Comparison of ENCODE assay signal across 8 cellular contexts in genomic region chr2:33412920-33413319, GRCh38.
DNase-seq lines count a peak whose midpoint lies in the region; ATAC-seq and TF ChIP-seq lines count a peak whose summit lies in the region.

No MANE protein-coding gene starts in this region.

- H3K27me3 ChIP-seq in BE2C = peaks cover 5% of the 10 kb centered on the region
- no peaks in the 10 kb centered on the region for H3K27me3 ChIP-seq in kidney epithelial cell (ENCODE audit: control insufficient read depth, insufficient read depth, low read length)

- TF ChIP-seq CTCF in BE2C (IDR thresholded peaks at IDR 0.05; ENCODE audit: low read depth, low read length) = peak; percentile 60
- TF ChIP-seq CTCF in HFFc6 (IDR thresholded peaks at IDR 0.05) = peak; percentile 77
- peak; percentile 16 for TF ChIP-seq CTCF in kidney epithelial cell (IDR thresholded peaks at IDR 0.05; ENCODE audit: insufficient read depth, low read length, poor library complexity, severe bottlenecking)

- H3K4me3 Mint-ChIP-seq in HFFc6 = no peak overlapping the region
- no peak overlapping the region for H3K4me3 Mint-ChIP-seq in activated T-cell treated with anti-CD3 and anti-CD28 coated beads, Interleukin-2, amount 50 U/mL, for 72 hours

- H3K27me3 Mint-ChIP-seq in HFFc6 (ENCODE audit: insufficient read depth) = no peaks in the 10 kb centered on the region; the same call in 1 of the 2 replicates
- H3K27me3 Mint-ChIP-seq in activated T-cell treated with anti-CD3 and anti-CD28 coated beads, Interleukin-2, amount 50 U/mL, for 72 hours (ENCODE audit: low read depth) = peaks cover 12% of the 10 kb centered on the region

- H3K36me3 Mint-ChIP-seq in HFFc6 (ENCODE audit: low read depth) = peaks cover 19% of the 10 kb centered on the region
- no peaks in the 10 kb centered on the region for H3K36me3 Mint-ChIP-seq in activated T-cell treated with anti-CD3 and anti-CD28 coated beads, Interleukin-2, amount 50 U/mL, for 72 hours (ENCODE audit: insufficient read depth in 2 of 2)

- H3K36me3 ChIP-seq in BE2C (no peaks in the 10 kb centered on the region), kidney epithelial cell (ENCODE audit: control insufficient read depth, insufficient read depth, low read length) (no peaks in the 10 kb centered on the region)

- peaks cover 6% of the 10 kb centered on the region; the same call in 1 of the 2 replicates for H3K9me3 Mint-ChIP-seq in HFFc6
- H3K9me3 Mint-ChIP-seq in activated T-cell treated with anti-CD3 and anti-CD28 coated beads, Interleukin-2, amount 50 U/mL, for 72 hours = peaks cover under 1 to 4% of the 10 kb centered on the region in 2 donors

- DNase-seq in BE2C (no peak), HFFc6 (peak; percentile 60), amniotic epithelial cell (ENCODE audit: low read depth) (peak; percentile 71), kidney epithelial cell (ENCODE audit: low read depth) (no peak), GM19238 (ENCODE audit: insufficient read length, low spot score) (no peak)
- no peak for DNase-seq in activated T-cell treated with anti-CD3 and anti-CD28 coated beads, Interleukin-2, amount 50 U/mL, for 72 hours

- H3K4me3 ChIP-seq in BE2C (ENCODE audit: low read depth, low read length) (no peak overlapping the region), kidney epithelial cell (ENCODE audit: low read depth, low read length) (no peak overlapping the region)

- H3K4me1 ChIP-seq in BE2C = no peaks in the 10 kb centered on the region

- H3K9me3 ChIP-seq in BE2C = no peaks in the 10 kb centered on the region

- H3K27ac Mint-ChIP-seq in HFFc6 = peak overlapping the region; percentile 48
- H3K27ac Mint-ChIP-seq in activated T-cell treated with anti-CD3 and anti-CD28 coated beads, Interleukin-2, amount 50 U/mL, for 72 hours = no peak overlapping the region

- H3K4me1 Mint-ChIP-seq in HFFc6 (ENCODE audit: low read depth) = peaks cover 42% of the 10 kb centered on the region
- H3K4me1 Mint-ChIP-seq in activated T-cell treated with anti-CD3 and anti-CD28 coated beads, Interleukin-2, amount 50 U/mL, for 72 hours (ENCODE audit: low read depth) = no peaks in the 10 kb centered on the region

- ATAC-seq in activated T-cell treated with anti-CD3 and anti-CD28 coated beads, Interleukin-2, amount 50 U/mL, for 72 hours (replicated peaks in 1 of 2) = no peak
- ATAC-seq in HG02870 (IDR thresholded peaks at IDR 0.05; ENCODE audit: unreplicated experiment) (no peak), HG02852 (IDR thresholded peaks at IDR 0.05; ENCODE audit: unreplicated experiment) (no peak)

Comparison
In these comparisons a context has a peak if more than half of its experiments do, and no peak if none do; other contexts are left out.
1. DNase-seq: peak in HFFc6 (single experiment) and amniotic epithelial cell (single experiment); none in BE2C (single experiment), kidney epithelial cell (single experiment), activated T-cell treated with anti-CD3 and anti-CD28 coated beads, Interleukin-2, amount 50 U/mL, for 72 hours (0 of 2) and GM19238 (single experiment).
2. CTCF ChIP-seq: peak in every context shown above with its lines; median percentile 77 in HFFc6; 60 in BE2C; 16 in kidney epithelial cell.